1 cellular context compared by ENCODE assay signal in genomic region chr11:75328426-75329277, GRCh38.
TF ChIP-seq lines count a peak whose summit lies in the region.

No MANE protein-coding gene starts in this region.

TF ChIP-seq in GM23338, 12 proteins besides CTCF, POLR2A, EP300 and RAD21 (continued from another document):
- no peak for TF ChIP-seq ZNF462 (CRISPR knock-in tag; IDR thresholded peaks at IDR 0.05)
- no peak for TF ChIP-seq ZNF331 (CRISPR knock-in tag; IDR thresholded peaks at IDR 0.05; ENCODE audit: low read depth)
- TF ChIP-seq CREB1 (CRISPR knock-in tag; IDR thresholded peaks at IDR 0.05; ENCODE audit: low read depth): no peak
- TF ChIP-seq NANOG (IDR thresholded peaks at IDR 0.05; ENCODE audit: borderline replicate concordance): no peak
- TF ChIP-seq JUNB (IDR thresholded peaks at IDR 0.05; ENCODE audit: unreplicated experiment): no peak
- no peak for TF ChIP-seq ZNF114 (CRISPR knock-in tag; IDR thresholded peaks at IDR 0.05)
- no peak for TF ChIP-seq EZH2 (IDR thresholded peaks at IDR 0.05; ENCODE audit: low read depth, unreplicated experiment)
